In the genomic region with DNA sequence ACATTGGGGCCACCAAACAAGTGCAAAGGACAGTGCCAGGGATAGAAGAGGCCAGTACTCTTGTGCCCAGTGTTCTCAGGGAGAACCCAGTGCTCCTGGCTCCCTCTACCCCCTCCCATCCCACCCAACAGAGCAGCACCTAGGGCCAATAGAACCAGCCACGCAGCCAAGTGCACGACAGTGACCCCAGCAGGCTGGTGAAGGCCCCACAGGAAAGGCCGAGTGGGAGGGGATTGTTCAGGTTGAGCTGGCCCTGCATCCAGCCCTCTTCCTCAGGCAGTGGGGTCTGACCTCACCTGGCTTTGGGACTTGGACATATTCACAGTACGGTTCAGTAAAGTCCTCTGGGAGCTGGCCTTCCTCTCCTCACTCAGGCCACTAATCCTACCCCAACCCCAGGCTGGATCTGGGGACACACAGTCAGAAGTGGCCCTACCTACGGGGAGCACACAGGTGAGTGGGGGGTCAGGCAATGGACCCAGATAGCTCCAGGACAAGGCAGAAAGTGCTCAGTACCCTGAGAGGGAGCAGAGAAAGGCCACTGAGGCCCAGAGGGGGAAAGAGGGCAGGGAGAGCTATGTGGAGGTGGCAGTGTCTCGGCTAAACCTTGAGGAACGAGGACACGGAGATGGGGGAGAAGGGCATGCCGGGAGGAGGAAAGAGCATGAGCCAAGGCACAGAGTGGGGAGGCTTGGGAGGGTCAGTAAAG, we compare ENCODE assay signal across 10 cellular contexts. TPM values are rescaled to one million over a fixed set of nuclear protein-coding genes. Genes with fewer than 3 reads are reported as not detected.
A peak's percentile ranks its signal among the peaks of the same experiment; 100 is the strongest.
DNase-seq lines count a peak whose midpoint lies in the region; ATAC-seq and TF ChIP-seq lines count a peak whose summit lies in the region.
"Had no signal": no experiment of that assay in that cellular context is flagged by ENCODE, and none has a peak within 500 bp of the region (broad histone marks: within the 10 kb centered on the region; RNA-seq: fewer than 3 reads in every experiment).

No MANE protein-coding gene starts in this region.

- no peaks in the 10 kb centered on the region for H3K36me3 Mint-ChIP-seq in natural killer cell
- H3K36me3 Mint-ChIP-seq in natural killer cell treated with Interleukin-12 subunit alpha and Interleukin-12 subunit beta and Interleukin-15 and Interleukin-18, amount 100 ng/mL, for 72 hours, result peaks cover 8% of the 10 kb centered on the region
- peaks cover 29% of the 10 kb centered on the region for H3K36me3 Mint-ChIP-seq in endothelial cell (ENCODE audit: low read depth, unreplicated experiment)

- DNase-seq in natural killer cell (no peak), NCI-H226 (peak; percentile 11), endothelial cell (ENCODE audit: low spot score) (peak; percentile 47), epidermal melanocyte (ENCODE audit: insufficient read length, low spot score) (no peak), NCI-H2196 (lab: John Stamatoyannopoulos, UW; ENCODE audit: unreplicated experiment) (no peak)
- no peak for DNase-seq in natural killer cell treated with Interleukin-12 subunit alpha and Interleukin-12 subunit beta and Interleukin-15 and Interleukin-18, amount 100 ng/mL, for 72 hours (ENCODE audit: low spot score)
- DNase-seq in stimulated activated naive CD4-positive, alpha-beta T cell treated with Interleukin-2 at 50 U/mL for 16 hours (lab: John Stamatoyannopoulos, UW), result no peak
- DNase-seq: MM.1S had no signal

- intact Hi-C loops in natural killer cell (cut with micrococcal nuclease), result no loop called here

- no peak for TF ChIP-seq CTCF in natural killer cell (IDR thresholded peaks at IDR 0.05)
- TF ChIP-seq CTCF in endothelial cell (IDR thresholded peaks at IDR 0.05; ENCODE audit: unreplicated experiment), result no peak

- H3K4me3 Mint-ChIP-seq in natural killer cell, result no peak overlapping the region
- H3K4me3 Mint-ChIP-seq in natural killer cell treated with Interleukin-12 subunit alpha and Interleukin-12 subunit beta and Interleukin-15 and Interleukin-18, amount 100 ng/mL, for 72 hours, result no peak overlapping the region
- no peak overlapping the region for H3K4me3 Mint-ChIP-seq in endothelial cell (ENCODE audit: unreplicated experiment)
- H3K4me3 Mint-ChIP-seq: T-helper 2 cell treated with Interferon-gamma antibody and Interleukin-4, amounts not matched to agents 5 μg/mL and 100 μg/mL, for 36 hours had no signal

- H3K9me3 Mint-ChIP-seq in natural killer cell (no peaks in the 10 kb centered on the region), endothelial cell (ENCODE audit: unreplicated experiment) (no peaks in the 10 kb centered on the region)
- no peaks in the 10 kb centered on the region for H3K9me3 Mint-ChIP-seq in natural killer cell treated with Interleukin-12 subunit alpha and Interleukin-12 subunit beta and Interleukin-15 and Interleukin-18, amount 100 ng/mL, for 72 hours
- H3K9me3 Mint-ChIP-seq: T-helper 2 cell treated with Interferon-gamma antibody and Interleukin-4, amounts not matched to agents 5 μg/mL and 100 μg/mL, for 36 hours had no signal

- H3K4me1 Mint-ChIP-seq in natural killer cell (peaks cover 50 to 70% of the 10 kb centered on the region in 2 donors), endothelial cell (ENCODE audit: unreplicated experiment) (no peaks in the 10 kb centered on the region)
- H3K4me1 Mint-ChIP-seq in natural killer cell treated with Interleukin-12 subunit alpha and Interleukin-12 subunit beta and Interleukin-15 and Interleukin-18, amount 100 ng/mL, for 72 hours (ENCODE audit: low read depth in 2 of 2), result peaks cover 46 to 57% of the 10 kb centered on the region in 2 donors

- H3K27me3 Mint-ChIP-seq in natural killer cell (ENCODE audit: low read depth in 2 of 2) (peaks cover 0 to 10% of the 10 kb centered on the region in 2 donors), endothelial cell (ENCODE audit: unreplicated experiment) (peaks cover 3% of the 10 kb centered on the region)
- H3K27me3 Mint-ChIP-seq in natural killer cell treated with Interleukin-12 subunit alpha and Interleukin-12 subunit beta and Interleukin-15 and Interleukin-18, amount 100 ng/mL, for 72 hours, result peaks cover 0 to 11% of the 10 kb centered on the region in 2 donors

- ATAC-seq in natural killer cell (peak in 1 of 3 donors; percentile 23), GM19467 (IDR thresholded peaks at IDR 0.05; ENCODE audit: unreplicated experiment) (no peak)
- no peak for ATAC-seq in natural killer cell treated with Interleukin-12 subunit alpha and Interleukin-12 subunit beta and Interleukin-15 and Interleukin-18, amount 100 ng/mL, for 72 hours

- peak overlapping the region; percentile 45 to 81 for H3K27ac Mint-ChIP-seq in natural killer cell
- peak overlapping the region in 1 of 2 donors; percentile 27 for H3K27ac Mint-ChIP-seq in natural killer cell treated with Interleukin-12 subunit alpha and Interleukin-12 subunit beta and Interleukin-15 and Interleukin-18, amount 100 ng/mL, for 72 hours
- no peak overlapping the region for H3K27ac Mint-ChIP-seq in endothelial cell (ENCODE audit: unreplicated experiment)
- H3K27ac Mint-ChIP-seq: T-helper 2 cell treated with Interferon-gamma antibody and Interleukin-4, amounts not matched to agents 5 μg/mL and 100 μg/mL, for 36 hours had no signal

RNA-seq across cellular contexts. Expression of a gene that starts 25.4 kb away (rescaled TPM):
- total RNA-seq in natural killer cell (10 to 100 TPM; 17.4 to 23.8 (median 17.8) TPM), endothelial cell (ENCODE audit: unreplicated experiment) (16.9 TPM)
- total RNA-seq in natural killer cell treated with Interleukin-12 subunit alpha and Interleukin-12 subunit beta and Interleukin-15 and Interleukin-18, amount 100 ng/mL, for 72 hours, result 10 to 100 TPM; 37.0 to 70.2 TPM

RNA-seq across cellular contexts. Expression of a gene that starts 45.9 kb away (rescaled TPM):
- 10 to 100 TPM; 12.6 to 14.2 (median 13.3) TPM for total RNA-seq in natural killer cell
- total RNA-seq in natural killer cell treated with Interleukin-12 subunit alpha and Interleukin-12 subunit beta and Interleukin-15 and Interleukin-18, amount 100 ng/mL, for 72 hours, result 1 to 10 TPM; 8.5 TPM
- total RNA-seq in endothelial cell (ENCODE audit: unreplicated experiment), result 9.0 TPM

Comparison
In these comparisons a context has a peak if more than half of its experiments do, and no peak if none do; other contexts are left out.
1. DNase-seq: peak in NCI-H226 (single experiment) and endothelial cell (single experiment); none in natural killer cell (single experiment), natural killer cell treated with Interleukin-12 subunit alpha and Interleukin-12 subunit beta and Interleukin-15 and Interleukin-18, amount 100 ng/mL, for 72 hours (single experiment), epidermal melanocyte (single experiment), NCI-H2196 (single experiment) and stimulated activated naive CD4-positive, alpha-beta T cell treated with Interleukin-2 at 50 U/mL for 16 hours (single experiment).